29 cellular contexts compared by ENCODE assay signal in the genomic region with DNA sequence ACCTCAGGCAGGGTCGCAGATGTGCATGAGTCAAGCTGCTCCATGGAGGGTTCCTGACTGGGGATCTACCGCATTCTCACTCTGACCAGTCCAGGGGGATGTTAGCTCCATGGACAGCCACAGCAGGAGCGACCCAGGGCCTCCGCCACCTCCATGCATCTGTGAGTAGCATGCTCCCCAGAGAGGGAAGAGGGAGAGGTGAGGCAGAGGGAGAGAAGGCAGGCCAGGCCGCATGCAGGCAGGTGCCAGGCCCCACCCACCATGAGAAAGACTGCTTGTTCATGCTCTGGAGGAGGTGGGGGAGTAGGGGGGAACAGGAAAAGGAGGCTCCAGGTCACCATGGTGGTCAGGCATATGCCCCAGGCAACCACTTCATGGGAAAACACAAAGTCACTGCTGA. TPM values are rescaled to one million over a fixed set of nuclear protein-coding genes. Genes with fewer than 3 reads are reported as not detected.
"Had no signal": no experiment of that assay in that cellular context is flagged by ENCODE, and none has a peak within 500 bp of the region (broad histone marks: within the 10 kb centered on the region; RNA-seq: fewer than 3 reads in every experiment).

No MANE protein-coding gene starts in this region.

- H3K27ac ChIP-seq: epithelial cell of prostate, esophagus squamous epithelium, gastrocnemius medialis, heart right ventricle, left lung, lower lobe of right lung had no signal

- H3K27me3 ChIP-seq: esophagus squamous epithelium, gastrocnemius medialis, left lung had no signal

- H3K4me3 Mint-ChIP-seq: dendritic cell treated with granulocyte-macrophage colony-stimulating factor and Interleukin-4, amounts not matched to agents 40 ng/mL and 50 ng/mL, for 4 days; effector memory CD8-positive, alpha-beta T cell; endodermal cell had no signal

- H3K4me3 ChIP-seq: esophagus squamous epithelium, gastrocnemius medialis, heart right ventricle, left lung, lower lobe of right lung had no signal

- H3K27me3 Mint-ChIP-seq: dendritic cell treated with granulocyte-macrophage colony-stimulating factor and Interleukin-4, amounts not matched to agents 40 ng/mL and 50 ng/mL, for 4 days; effector memory CD8-positive, alpha-beta T cell had no signal

- H3K27ac Mint-ChIP-seq: dendritic cell treated with granulocyte-macrophage colony-stimulating factor and Interleukin-4, amounts not matched to agents 40 ng/mL and 50 ng/mL, for 4 days; effector memory CD8-positive, alpha-beta T cell; endodermal cell had no signal

- DNase-seq: cortex of kidney; effector CD8-positive, alpha-beta T cell; effector memory CD8-positive, alpha-beta T cell; endodermal cell; erythroblast; esophagus squamous epithelium; foreskin fibroblast; foreskin melanocyte; gastrocnemius medialis; glutamatergic neuron; heart right ventricle; hippocampal formation; left cardiac atrium; left ventricle myocardium superior; lower lobe of right lung; mesenchymal stem cell; midbrain had no signal

- ATAC-seq: effector memory CD8-positive, alpha-beta T cell; esophagus mucosa; gastrocnemius medialis; heart right ventricle; left cardiac atrium; left lung; left ventricle myocardium superior; lower lobe of right lung had no signal

- H3K36me3 ChIP-seq: esophagus squamous epithelium, gastrocnemius medialis, heart right ventricle, left lung, lower lobe of right lung had no signal

- H3K9me3 ChIP-seq: gastrocnemius medialis, lower lobe of right lung had no signal

- H3K4me1 Mint-ChIP-seq: endodermal cell had no signal

- H3K4me1 ChIP-seq: esophagus squamous epithelium, gastrocnemius medialis, heart right ventricle, left lung, lower lobe of right lung had no signal

RNA-seq across cellular contexts. Expression of a gene that starts 20.3 kb away (rescaled TPM):
- total RNA-seq: dermis microvascular lymphatic vessel endothelial cell, endodermal cell, esophagus mucosa, esophagus squamous epithelium, gastrocnemius medialis, glomerular endothelial cell, kidney epithelial cell, left cardiac atrium, left lung, left ventricle myocardium superior, lower leg skin, lower lobe of right lung, lung microvascular endothelial cell, mononuclear cell, mucosa of gallbladder had no signal
- polyA plus RNA-seq: keratinocyte had no signal
